In the genomic region with DNA sequence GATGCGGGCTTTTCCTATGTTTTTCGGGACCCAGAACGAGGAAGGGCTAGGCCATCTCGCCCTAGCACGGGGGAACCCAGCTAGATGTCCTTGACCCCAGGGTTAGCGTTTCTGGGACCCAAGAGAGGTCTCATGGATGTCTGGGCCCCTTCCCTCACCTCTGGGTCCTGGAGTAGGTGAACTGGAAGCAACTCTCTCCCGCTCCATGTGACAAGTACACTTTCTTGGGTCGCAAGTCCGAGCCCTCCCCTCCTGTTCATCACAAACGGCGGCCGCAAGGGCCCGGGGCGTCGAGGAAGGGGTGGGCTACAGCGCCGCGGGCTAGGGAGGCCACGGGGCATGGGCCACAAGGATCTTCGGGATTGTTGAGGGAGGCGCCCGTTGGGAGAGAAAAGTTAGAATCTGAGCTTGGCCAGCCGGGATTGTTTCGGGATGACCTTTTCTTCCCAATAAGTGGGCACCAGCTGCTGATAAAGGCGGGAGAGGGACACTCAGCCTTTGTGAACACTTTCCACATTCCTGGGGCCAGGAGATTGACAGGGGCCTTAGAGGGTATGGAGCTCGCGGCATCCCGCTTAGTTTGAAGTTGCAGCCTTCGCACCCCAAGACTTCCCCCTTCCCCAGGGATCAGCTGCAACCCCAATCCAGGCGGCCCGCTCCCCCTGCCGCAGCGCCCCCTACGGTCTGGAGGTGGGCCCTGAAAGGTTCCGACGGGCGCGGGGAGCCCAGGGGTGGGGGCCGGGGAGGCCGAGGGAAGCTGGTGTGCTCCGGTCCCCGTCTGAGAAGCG, we compare ENCODE assay signal across 13 cellular contexts.
DNase-seq lines count a peak whose midpoint lies in the region; ATAC-seq, FAIRE-seq and TF ChIP-seq lines count a peak whose summit lies in the region.
"Had no signal": no experiment of that assay in that cellular context is flagged by ENCODE, and none has a peak within 500 bp of the region (broad histone marks: within the 10 kb centered on the region; RNA-seq: fewer than 3 reads in every experiment).

No MANE protein-coding gene starts in this region.

- no peaks in the 10 kb centered on the region for H3K9me3 ChIP-seq in H1 (ENCODE audit: insufficient read depth in 2 of 2, low read depth in 1 of 2, low read length in 1 of 2)

- peak overlapping the region; percentile 68 for H3K4me3 Mint-ChIP-seq in stimulated activated naive CD8-positive, alpha-beta T cell treated with anti-CD3 and anti-CD28 coated beads, Interleukin-15, Interleukin-2, amounts not matched to agents 100 ng/mL and 50 ng/mL, for 24 hours
- peak overlapping the region; percentile 73 for H3K4me3 Mint-ChIP-seq in nephron progenitor cell

- no peak for TF ChIP-seq EP300 in H1 (IDR thresholded peaks at IDR 0.05; ENCODE audit: borderline replicate concordance in 1 of 2, low read depth in 2 of 2, low read length in 2 of 2)

- H4K8ac ChIP-seq in H1 (ENCODE audit: extremely low read depth, insufficient read depth, low read length): no peak overlapping the region; the same call in 1 of the 2 replicates

- peak in 1 of 2 experiments; percentile 40; a peak in 2 of 4 replicates for TF ChIP-seq RAD21 in H1 (IDR thresholded peaks at IDR 0.05 in 1 of 2, conservative IDR thresholded peaks at IDR 0.05 in 1 of 2; ENCODE audit: low read depth in 2 of 2, low read length in 2 of 2)

- H3K79me1 ChIP-seq in H1 (ENCODE audit: low read depth, low read length): no peaks in the 10 kb centered on the region

- TF ChIP-seq CTCF in H1 (IDR thresholded peaks at IDR 0.05; ENCODE audit: control extremely low read depth in 1 of 3, insufficient read depth in 1 of 3, low read depth in 1 of 3, low read length in 3 of 3): peak; percentile 37 to 49 (median 46); a peak in 3 of 4 replicates
- TF ChIP-seq CTCF in nephron progenitor cell (IDR thresholded peaks at IDR 0.05): peak; percentile 25

- FAIRE-seq in H1 (lab: Jason Lieb, UNC) (no peak), frontal cortex (lab: Jason Lieb, UNC) (no peak)
- FAIRE-seq: GM12878 had no signal

- DNase-seq in stimulated activated naive CD8-positive, alpha-beta T cell treated with anti-CD3 and anti-CD28 coated beads, Interleukin-15, Interleukin-2, amounts not matched to agents 100 U/mL and 50 U/mL, for 24 hours: no peak
- DNase-seq in H1 (ENCODE audit: low read depth in 1 of 2, low spot score in 2 of 2) (peak in 1 of 2 experiments; percentile 77), nephron progenitor cell (peak; percentile 43), mucosa of gallbladder (ENCODE audit: low spot score) (no peak), CD1c-positive myeloid dendritic cell (ENCODE audit: extremely low spot score) (no peak), NCI-H1417 (lab: John Stamatoyannopoulos, UW) (no peak), frontal cortex (ENCODE audit: low spot score in 2 of 2) (no peak)
- DNase-seq: COR-L47, NCI-H2081 treated with DMSO at 0.1 percent for 48 hours, WERI-Rb-1 had no signal

- H3K4me2 ChIP-seq in H1 (ENCODE audit: insufficient read depth in 1 of 2, low read depth in 2 of 2, low read length in 2 of 2): peak overlapping the region; percentile 85 to 93

- H2BK20ac ChIP-seq in H1 (ENCODE audit: low read length): no peak overlapping the region

- H2BK5ac ChIP-seq in H1 (ENCODE audit: low read depth, low read length): no peak overlapping the region

- 0 out of 2 replicates have a peak overlapping the region, but pooled peaks have one; percentile 27 for H2BK12ac ChIP-seq in H1 (ENCODE audit: low read depth, low read length)

- H3K27ac ChIP-seq in H1 (ENCODE audit: low read depth, low read length): no peak overlapping the region
- H3K27ac ChIP-seq: RWPE1, WERI-Rb-1 had no signal

- peak overlapping the region; percentile 6 for H3K56ac ChIP-seq in H1 (replicated peaks; ENCODE audit: insufficient read length, low read depth, low read length)

- H2AFZ ChIP-seq in H1 (ENCODE audit: low read length): no peak overlapping the region; the same call in 1 of the 2 replicates

- H3K36me3 Mint-ChIP-seq in stimulated activated naive CD8-positive, alpha-beta T cell treated with anti-CD3 and anti-CD28 coated beads, Interleukin-15, Interleukin-2, amounts not matched to agents 100 ng/mL and 50 ng/mL, for 24 hours (ENCODE audit: low read depth): no peaks in the 10 kb centered on the region
- no peaks in the 10 kb centered on the region for H3K36me3 Mint-ChIP-seq in nephron progenitor cell (ENCODE audit: low read depth)

- CTCF ChIA-PET in H1 (lab: Charles Lee; ENCODE audit: partially characterized antibody): interaction anchor here (0.5 to 1.1 kb wide), 10 partner anchors 9 to 497 kb away, joined by 3 to 6 read pairs (median 3); no protein-coding TSS in a partner anchor

- H2BK15ac ChIP-seq in H1 (ENCODE audit: low read length): no peak overlapping the region

- H3K23me2 ChIP-seq in H1 (ENCODE audit: low read depth, low read length): peaks cover 10% of the 10 kb centered on the region; the same call in 1 of the 2 replicates

- H2BK120ac ChIP-seq in H1 (replicated peaks; ENCODE audit: low read depth, low read length): peak overlapping the region; percentile 78

- no peak overlapping the region for H4K91ac ChIP-seq in H1 (replicated peaks; ENCODE audit: insufficient read length, low read length)

- H4K5ac ChIP-seq in H1 (ENCODE audit: insufficient read length, low read depth, low read length): no peak overlapping the region

- H3K4me1 ChIP-seq in H1 (replicated peaks in 1 of 4; ENCODE audit: control insufficient read depth in 3 of 4, insufficient read depth in 4 of 4, low read length in 3 of 4): peaks cover 0 to 4% (median 2%) of the 10 kb centered on the region in 4 experiments; a peak in 3 of 7 replicates

- no peaks in the 10 kb centered on the region for H3K36me3 ChIP-seq in H1 (ENCODE audit: control insufficient read depth in 2 of 4, insufficient read depth in 4 of 4, low read length in 3 of 4)
- H3K36me3 ChIP-seq: WERI-Rb-1 had no signal

- 0% methylated on average over 8 of the region's 43 CpGs; no CpG with 5 or more reads in 1 of the 2 experiments for WGBS in H1 (ENCODE audit: extremely low coverage in 1 of 2, insufficient coverage in 1 of 2, insufficient read length in 1 of 2, insufficient replicate concordance in 2 of 2, low coverage in 1 of 2, low lambda C conversion rate in 2 of 2, missing lambda C conversion rate in 1 of 2), 2 experiments

- no peak overlapping the region for H2AK5ac ChIP-seq in H1 (ENCODE audit: low read depth, low read length)

- peak overlapping the region; percentile 9 for H3K18ac ChIP-seq in H1 (ENCODE audit: extremely low read depth, low read length)

- ATAC-seq in stimulated activated naive CD8-positive, alpha-beta T cell treated with anti-CD3 and anti-CD28 coated beads, Interleukin-15, Interleukin-2, amounts not matched to agents 100 U/mL and 50 U/mL, for 24 hours: no peak
- ATAC-seq: GM12878 had no signal

- no peak overlapping the region for H3K9ac ChIP-seq in H1 (replicated peaks in 1 of 4; ENCODE audit: extremely low read depth in 1 of 4, low read depth in 3 of 4, low read length in 3 of 4)

- no peaks in the 10 kb centered on the region for H4K20me1 ChIP-seq in H1 (replicated peaks in 1 of 2; ENCODE audit: control insufficient read depth in 1 of 2, insufficient read depth in 2 of 2, low read length in 2 of 2)

- peaks cover 6 to 26% (median 18%) of the 10 kb centered on the region in 4 experiments; a peak in 6 of 7 replicates for H3K27me3 ChIP-seq in H1 (replicated peaks in 1 of 4; ENCODE audit: control insufficient read depth in 3 of 4, extremely low read depth in 1 of 4, insufficient read depth in 3 of 4, low read length in 3 of 4)

- H3K23ac ChIP-seq in H1 (ENCODE audit: insufficient read length): no peak overlapping the region

- TF ChIP-seq POLR2A in H1 (IDR thresholded peaks at IDR 0.05; ENCODE audit: control extremely low read depth in 1 of 2, low read depth in 2 of 2, low read length in 2 of 2): no peak

- POLR2A ChIA-PET in H1 (lab: Charles Lee; ENCODE audit: partially characterized antibody): interaction anchor here (1.0 to 2.1 kb wide), 3 partner anchors 136 to 145 kb away, joined by 3 to 8 read pairs (median 5); a partner anchor contains a TSS

- H3K4ac ChIP-seq in H1 (replicated peaks; ENCODE audit: insufficient read length, low read depth, low read length): no peak overlapping the region

- H3K14ac ChIP-seq in H1 (ENCODE audit: insufficient read length): no peak overlapping the region

- H3K9me3 Mint-ChIP-seq in stimulated activated naive CD8-positive, alpha-beta T cell treated with anti-CD3 and anti-CD28 coated beads, Interleukin-15, Interleukin-2, amounts not matched to agents 100 ng/mL and 50 ng/mL, for 24 hours: peaks cover 5% of the 10 kb centered on the region
- peaks cover 47% of the 10 kb centered on the region for H3K9me3 Mint-ChIP-seq in nephron progenitor cell

- peaks cover 47% of the 10 kb centered on the region for H3K27me3 Mint-ChIP-seq in stimulated activated naive CD8-positive, alpha-beta T cell treated with anti-CD3 and anti-CD28 coated beads, Interleukin-15, Interleukin-2, amounts not matched to agents 100 ng/mL and 50 ng/mL, for 24 hours
- peaks cover 67% of the 10 kb centered on the region for H3K27me3 Mint-ChIP-seq in nephron progenitor cell (ENCODE audit: low read depth, poor library complexity)

- H3K4me1 Mint-ChIP-seq in stimulated activated naive CD8-positive, alpha-beta T cell treated with anti-CD3 and anti-CD28 coated beads, Interleukin-15, Interleukin-2, amounts not matched to agents 100 ng/mL and 50 ng/mL, for 24 hours (ENCODE audit: low read depth): peaks cover 5% of the 10 kb centered on the region
- H3K4me1 Mint-ChIP-seq in nephron progenitor cell: peaks cover 62% of the 10 kb centered on the region

- no peaks in the 10 kb centered on the region for H3K79me2 ChIP-seq in H1 (ENCODE audit: control insufficient read depth in 1 of 2, insufficient read depth in 2 of 2, low read length in 2 of 2)

- H3K27ac Mint-ChIP-seq in stimulated activated naive CD8-positive, alpha-beta T cell treated with anti-CD3 and anti-CD28 coated beads, Interleukin-15, Interleukin-2, amounts not matched to agents 100 ng/mL and 50 ng/mL, for 24 hours: no peak overlapping the region
- H3K27ac Mint-ChIP-seq in nephron progenitor cell: no peak overlapping the region

- H3K4me3 ChIP-seq in H1 (ENCODE audit: extremely low read depth in 1 of 4, insufficient read depth in 2 of 4, low read depth in 3 of 4, low read length in 4 of 4): peak overlapping the region; percentile 45 to 66 (median 48)
- H3K4me3 ChIP-seq: GM12878 had no signal

TF ChIP-seq in H1, 55 proteins besides CTCF, POLR2A, EP300 and RAD21 (continues in another document):
- 0 out of 2 replicates have a peak, but pooled peaks have one; percentile 8 for TF ChIP-seq PHF8 (conservative IDR thresholded peaks at IDR 0.05; ENCODE audit: low read depth, low read length)
- TF ChIP-seq HDAC2 (IDR thresholded peaks at IDR 0.05; ENCODE audit: borderline replicate concordance in 1 of 2, low read depth in 2 of 2, low read length in 2 of 2): no peak
- TF ChIP-seq, protein P1, sequence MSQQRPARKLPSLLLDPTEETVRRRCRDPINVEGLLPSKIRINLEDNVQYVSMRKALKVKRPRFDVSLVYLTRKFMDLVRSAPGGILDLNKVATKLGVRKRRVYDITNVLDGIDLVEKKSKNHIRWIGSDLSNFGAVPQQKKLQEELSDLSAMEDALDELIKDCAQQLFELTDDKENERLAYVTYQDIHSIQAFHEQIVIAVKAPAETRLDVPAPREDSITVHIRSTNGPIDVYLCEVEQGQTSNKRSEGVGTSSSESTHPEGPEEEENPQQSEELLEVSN (IDR thresholded peaks at IDR 0.05): peak; percentile 81
- no peak for TF ChIP-seq SIN3A (conservative IDR thresholded peaks at IDR 0.05 in 1 of 2, IDR thresholded peaks at IDR 0.05 in 1 of 2; ENCODE audit: low read depth in 1 of 2, low read length in 2 of 2)
